In genomic region chr17:47189732-47190621, GRCh38 we compare ENCODE assay signal across 8 cellular contexts. TPM values are rescaled to one million over a fixed set of nuclear protein-coding genes. Genes with fewer than 3 reads are reported as not detected.
A peak's percentile ranks its signal among the peaks of the same experiment; 100 is the strongest.
DNase-seq lines count a peak whose midpoint lies in the region; ATAC-seq and TF ChIP-seq lines count a peak whose summit lies in the region.

No MANE protein-coding gene starts in this region.

- peaks cover 39% of the 10 kb centered on the region for H3K79me2 ChIP-seq in neural cell (replicated peaks; ENCODE audit: insufficient read depth, low read length)

- peaks cover 0 to 5% of the 10 kb centered on the region in 2 donors for H3K36me3 Mint-ChIP-seq in CD14-positive monocyte

- H3K4me3 Mint-ChIP-seq in CD14-positive monocyte: peak overlapping the region; percentile 89 to 97

- peaks cover 0 to 3% (median 0%) of the 10 kb centered on the region in 7 donors for H3K9me3 Mint-ChIP-seq in CD14-positive monocyte

- H3K36me3 ChIP-seq in ectodermal cell (ENCODE audit: control insufficient read depth, insufficient read depth, low read length) (no peaks in the 10 kb centered on the region), neural cell (ENCODE audit: insufficient read depth, low read length) (no peaks in the 10 kb centered on the region)

- H3K27ac Mint-ChIP-seq in CD14-positive monocyte: peak overlapping the region in 6 of 7 donors; percentile 12 to 99 (median 94)

- TF ChIP-seq CTCF in CD14-positive monocyte (IDR thresholded peaks at IDR 0.05): no peak
- no peak for TF ChIP-seq CTCF in NB4 (IDR thresholded peaks at IDR 0.05; ENCODE audit: low read depth, low read length)
- TF ChIP-seq CTCF in neural cell (IDR thresholded peaks at IDR 0.05; ENCODE audit: poor library complexity, severe bottlenecking): no peak

- H3K27ac ChIP-seq in ectodermal cell (ENCODE audit: insufficient read depth, low read depth, low read length, poor library complexity, severe bottlenecking) (no peak overlapping the region), neural cell (ENCODE audit: low read length) (no peak overlapping the region)

- intact Hi-C loops in CD14-positive monocyte (cut with micrococcal nuclease): loop anchor here in 1 of 2 donors (5.0 kb wide), 1 partner anchor 88 kb away; no protein-coding TSS in a partner anchor

- H3K9me2 ChIP-seq in neural cell (ENCODE audit: insufficient read depth, low read length): no peaks in the 10 kb centered on the region

- no peak for TF ChIP-seq POLR2A in NB4 (IDR thresholded peaks at IDR 0.05; ENCODE audit: extremely low read depth, insufficient read length)

- no peak for DNase-seq in CD14-positive monocyte (ENCODE audit: low spot score)
- no peak for DNase-seq in NB4 (ENCODE audit: low read depth)
- DNase-seq in NCI-H146 (lab: John Stamatoyannopoulos, UW): no peak
- DNase-seq in GOT3 (lab: John Stamatoyannopoulos, UW): no peak

- no peaks in the 10 kb centered on the region for H4K20me1 ChIP-seq in neural cell (ENCODE audit: insufficient read depth)

- H2AFZ ChIP-seq in neural cell (ENCODE audit: low read depth, low read length): peak overlapping the region; percentile 35

- H3K27me3 ChIP-seq in ectodermal cell (ENCODE audit: control insufficient read depth, insufficient read depth, low read length, poor library complexity, severe bottlenecking): no peaks in the 10 kb centered on the region
- no peaks in the 10 kb centered on the region for H3K27me3 ChIP-seq in neural cell (ENCODE audit: insufficient read depth, low read depth, low read length)

- TF ChIP-seq RAD21 in neural cell (conservative IDR thresholded peaks at IDR 0.05): no peak

- no peak for ATAC-seq in HG03520 (IDR thresholded peaks at IDR 0.05; ENCODE audit: unreplicated experiment)
- ATAC-seq in HG03175 (IDR thresholded peaks at IDR 0.05; ENCODE audit: unreplicated experiment): no peak

- H3K4me2 ChIP-seq in neural cell (ENCODE audit: low read length): peak overlapping the region; percentile 54

- 80 to 84% methylated on average over 6 to 9 of the region's 9 CpGs for WGBS in ectodermal cell, 2 experiments

- H3K4me1 ChIP-seq in ectodermal cell (ENCODE audit: control insufficient read depth, insufficient read depth, low read length): no peaks in the 10 kb centered on the region

- H3F3A ChIP-seq in neural cell (ENCODE audit: insufficient read depth, low read length, poor library complexity, severe bottlenecking): no peaks in the 10 kb centered on the region

- H3K4me3 ChIP-seq in NB4 (ENCODE audit: low read depth, low read length): peak overlapping the region; percentile 49
- peak overlapping the region; percentile 37 for H3K4me3 ChIP-seq in ectodermal cell (ENCODE audit: insufficient read depth, low read depth, low read length)
- H3K4me3 ChIP-seq in neural cell (ENCODE audit: low read length): peak overlapping the region; percentile 83

- no peak for TF ChIP-seq EP300 in neural cell (conservative IDR thresholded peaks at IDR 0.05; ENCODE audit: poor library complexity, severe bottlenecking)

- H3K27me3 Mint-ChIP-seq in CD14-positive monocyte (ENCODE audit: low read depth in 3 of 3): peaks cover 2 to 7% (median 3%) of the 10 kb centered on the region in 3 donors

- H3K9me3 ChIP-seq in ectodermal cell (ENCODE audit: control insufficient read depth, low read length) (no peaks in the 10 kb centered on the region), neural cell (ENCODE audit: low read length) (no peaks in the 10 kb centered on the region)

- peak overlapping the region; percentile 96 for H3K9ac ChIP-seq in neural cell (ENCODE audit: low read length)

- peaks cover 30% of the 10 kb centered on the region for H3K4me1 Mint-ChIP-seq in CD14-positive monocyte

TF ChIP-seq in neural cell, 6 proteins besides CTCF, POLR2A, EP300 and RAD21:
- TF ChIP-seq TAF1 (IDR thresholded peaks at IDR 0.05; ENCODE audit: low read depth) (no peak), SMC3 (conservative IDR thresholded peaks at IDR 0.05; ENCODE audit: poor library complexity) (no peak), POLR2AphosphoS5 (IDR thresholded peaks at IDR 0.05) (no peak)

RNA-seq across cellular contexts. Expression of gene CDC27, which starts 0.9 kb away (rescaled TPM):
- polyA plus RNA-seq in CD14-positive monocyte (10 to 100 TPM; 33.0 to 52.0 TPM), neural cell (47.5 and 50.1 TPM in 2 replicates)
- 82.4 TPM for polyA plus RNA-seq in ectodermal cell (2013, experiment 1 of 4)
- polyA plus RNA-seq in ectodermal cell (2013, experiment 2 of 4): 74.7 TPM
- 66.1 TPM for polyA plus RNA-seq in ectodermal cell (2013, experiment 3 of 4)
- 64.7 TPM for polyA plus RNA-seq in ectodermal cell (2013, experiment 4 of 4)
- polyA minus RNA-seq in neural cell: 104 and 108 TPM in 2 replicates

RNA-seq across cellular contexts. Expression of gene MYL4, which starts 19.2 kb away (rescaled TPM):
- polyA plus RNA-seq in CD14-positive monocyte (not detected), neural cell (not detected in 2 replicates)
- polyA plus RNA-seq in ectodermal cell (2013, experiment 1 of 4): 15.6 TPM
- 13.3 TPM for polyA plus RNA-seq in ectodermal cell (2013, experiment 2 of 4)
- polyA plus RNA-seq in ectodermal cell (2013, experiment 3 of 4): 11.8 TPM
- polyA plus RNA-seq in ectodermal cell (2013, experiment 4 of 4): 10.9 TPM
- polyA minus RNA-seq in neural cell: not detected in 2 replicates
